Comparison of ENCODE assay signal across 2 cellular contexts in genomic region chr1:47523812-47524170, GRCh38.
TF ChIP-seq lines count a peak whose summit lies in the region.

No MANE protein-coding gene starts in this region.

TF ChIP-seq in IMR-90, 13 proteins besides CTCF, POLR2A, EP300 and RAD21:
- TF ChIP-seq MXI1 (IDR thresholded peaks at IDR 0.05; ENCODE audit: borderline replicate concordance, low read depth, low read length) (no peak), CEBPB (IDR thresholded peaks at IDR 0.05; ENCODE audit: low read depth, low read length) (no peak), BHLHE40 (IDR thresholded peaks at IDR 0.05; ENCODE audit: low read depth, low read length) (no peak), SMC3 (IDR thresholded peaks at IDR 0.05; ENCODE audit: low read depth, low read length) (no peak), ELK1 (IDR thresholded peaks at IDR 0.05; ENCODE audit: borderline replicate concordance, low read depth, low read length) (no peak), FOS (IDR thresholded peaks at IDR 0.05; ENCODE audit: low read depth, low read length) (no peak), RFX5 (IDR thresholded peaks at IDR 0.05; ENCODE audit: low read depth, low read length) (no peak), RCOR1 (IDR thresholded peaks at IDR 0.05; ENCODE audit: insufficient replicate concordance, low read length) (no peak), MAFK (IDR thresholded peaks at IDR 0.05; ENCODE audit: low read depth, low read length) (no peak), MAZ (IDR thresholded peaks at IDR 0.05; ENCODE audit: borderline replicate concordance, low read depth, low read length) (no peak), CHD1 (IDR thresholded peaks at IDR 0.05; ENCODE audit: low read depth, low read length) (no peak), NFE2L2 (IDR thresholded peaks at IDR 0.05; ENCODE audit: low read depth, low read length) (no peak)
- TF ChIP-seq, protein P1, sequence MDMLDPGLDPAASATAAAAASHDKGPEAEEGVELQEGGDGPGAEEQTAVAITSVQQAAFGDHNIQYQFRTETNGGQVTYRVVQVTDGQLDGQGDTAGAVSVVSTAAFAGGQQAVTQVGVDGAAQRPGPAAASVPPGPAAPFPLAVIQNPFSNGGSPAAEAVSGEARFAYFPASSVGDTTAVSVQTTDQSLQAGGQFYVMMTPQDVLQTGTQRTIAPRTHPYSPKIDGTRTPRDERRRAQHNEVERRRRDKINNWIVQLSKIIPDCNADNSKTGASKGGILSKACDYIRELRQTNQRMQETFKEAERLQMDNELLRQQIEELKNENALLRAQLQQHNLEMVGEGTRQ (IDR thresholded peaks at IDR 0.05; ENCODE audit: low read depth, low read length): no peak

TF ChIP-seq in H1, 55 proteins besides CTCF, POLR2A, EP300 and RAD21:
- no peak for TF ChIP-seq HDAC2 (IDR thresholded peaks at IDR 0.05; ENCODE audit: borderline replicate concordance in 1 of 2, low read depth in 2 of 2, low read length in 2 of 2)
- no peak for TF ChIP-seq YY1 (IDR thresholded peaks at IDR 0.05; ENCODE audit: low read depth, low read length)
- TF ChIP-seq BACH1 (IDR thresholded peaks at IDR 0.05; ENCODE audit: low read length): no peak
- TF ChIP-seq POU5F1 (IDR thresholded peaks at IDR 0.05; ENCODE audit: low read depth, low read length): no peak
- no peak for TF ChIP-seq NRF1 (IDR thresholded peaks at IDR 0.05; ENCODE audit: low read depth, low read length)
- TF ChIP-seq EGR1 (IDR thresholded peaks at IDR 0.05; ENCODE audit: borderline replicate concordance, low read depth, low read length): no peak
- TF ChIP-seq SP4 (IDR thresholded peaks at IDR 0.05; ENCODE audit: low read length): no peak
- TF ChIP-seq, protein P2, sequence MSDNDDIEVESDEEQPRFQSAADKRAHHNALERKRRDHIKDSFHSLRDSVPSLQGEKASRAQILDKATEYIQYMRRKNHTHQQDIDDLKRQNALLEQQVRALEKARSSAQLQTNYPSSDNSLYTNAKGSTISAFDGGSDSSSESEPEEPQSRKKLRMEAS (IDR thresholded peaks at IDR 0.05): no peak
- no peak for TF ChIP-seq RBBP5 (IDR thresholded peaks at IDR 0.05; ENCODE audit: borderline replicate concordance, low read depth, low read length)
- TF ChIP-seq KDM5A (IDR thresholded peaks at IDR 0.05; ENCODE audit: low read length): no peak
- TF ChIP-seq SRF (IDR thresholded peaks at IDR 0.05; ENCODE audit: low read depth, low read length): no peak
- TF ChIP-seq SIN3A (conservative IDR thresholded peaks at IDR 0.05 in 1 of 2, IDR thresholded peaks at IDR 0.05 in 1 of 2; ENCODE audit: low read depth in 1 of 2, low read length in 2 of 2): no peak
- no peak for TF ChIP-seq CHD7 (IDR thresholded peaks at IDR 0.05; ENCODE audit: insufficient replicate concordance, low read length)
- TF ChIP-seq SIX5 (IDR thresholded peaks at IDR 0.05; ENCODE audit: low read depth, low read length): no peak
- no peak for TF ChIP-seq TBP (IDR thresholded peaks at IDR 0.05; ENCODE audit: low read depth, low read length)
- no peak for TF ChIP-seq HDAC6 (IDR thresholded peaks at IDR 0.05; ENCODE audit: low read depth, low read length)
